Comparison of ENCODE assay signal across 8 cellular contexts in the genomic region with DNA sequence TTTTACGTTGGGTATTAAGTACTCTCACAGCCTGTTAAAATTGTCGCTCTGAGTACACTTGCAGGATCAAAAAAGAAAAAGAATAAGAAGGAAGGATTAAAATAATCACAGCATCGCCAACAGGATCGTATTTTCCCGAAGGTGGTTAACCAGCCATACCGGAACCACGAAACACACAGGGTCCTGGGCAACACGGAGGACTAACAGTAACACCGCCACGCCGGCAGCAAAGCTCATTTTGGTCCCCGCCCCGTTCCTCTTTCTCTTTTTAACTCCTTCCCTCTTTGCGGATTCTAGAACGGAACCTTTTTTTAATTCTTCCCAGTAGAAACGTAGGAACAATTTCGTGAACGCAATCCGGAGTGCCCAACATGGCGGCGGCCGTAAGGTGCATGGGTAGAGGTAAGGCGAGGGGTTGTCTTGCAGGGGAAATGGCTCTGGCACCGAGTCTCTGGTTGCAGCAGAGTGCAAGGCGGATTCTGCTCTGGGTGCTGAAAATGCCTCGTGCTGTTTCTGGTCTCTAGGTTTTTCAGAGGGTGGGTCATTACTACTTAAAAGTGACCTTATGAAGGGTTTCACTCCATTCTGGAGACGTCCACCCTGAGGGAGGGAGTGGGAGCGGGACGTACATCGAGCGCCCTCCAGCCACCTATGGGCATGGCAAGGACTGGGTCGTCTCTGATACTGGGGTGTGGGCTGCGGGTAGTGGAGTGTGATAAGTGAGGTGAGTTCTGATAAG. TPM values are rescaled to one million over a fixed set of nuclear protein-coding genes. Genes with fewer than 3 reads are reported as not detected.
DNase-seq lines count a peak whose midpoint lies in the region; ATAC-seq, FAIRE-seq and TF ChIP-seq lines count a peak whose summit lies in the region.

A gene (plus strand): TSS at position 353 of the 739 bp plus-strand sequence. CDS start 19 bp downstream, at position 372.

- no peaks in the 10 kb centered on the region for H3K9me3 ChIP-seq in adrenal gland (replicated peaks in 1 of 3)
- no peaks in the 10 kb centered on the region for H3K9me3 ChIP-seq in heart left ventricle
- H3K9me3 ChIP-seq in upper lobe of left lung: no peaks in the 10 kb centered on the region

- intact Hi-C loops in adrenal gland (cut with DNase I): loop anchor here in 1 of 2 donors (10.0 kb wide), 1 partner anchor 48 kb away; a partner anchor contains a TSS
- intact Hi-C loops in heart left ventricle (cut with DNase I): loop anchor here (1.0 to 10.0 kb wide), 6 partner anchors 40 to 128 kb away; a partner anchor contains a TSS
- intact Hi-C loops in posterior cingulate gyrus (cut with DNase I): loop anchor here (2.0 kb wide), 1 partner anchor 42 kb away; no protein-coding TSS in a partner anchor

- peak; percentile 38 for DNase-seq in GM12892 (ENCODE audit: insufficient read length)
- peak; percentile 97 for DNase-seq in NCI-H146 (lab: John Stamatoyannopoulos, UW)
- DNase-seq in T-helper 1 cell: peak; percentile 77 to 95 (median 84)
- DNase-seq in adrenal gland: peak; percentile 88 to 98 (median 94)
- peak; percentile 88 to 92 (median 91) for DNase-seq in heart left ventricle
- DNase-seq in posterior cingulate gyrus: peak; percentile 78 to 97 (median 86)
- DNase-seq in upper lobe of left lung: peak; percentile 46 to 94

- ATAC-seq in HG02852 (IDR thresholded peaks at IDR 0.05; ENCODE audit: unreplicated experiment) (peak; percentile 84), heart left ventricle (peak; percentile 96 to 97 (median 97)), upper lobe of left lung (ENCODE audit: low FRiP score in 2 of 2) (peak; percentile 99)

- H3K27me3 ChIP-seq in adrenal gland (no peaks in the 10 kb centered on the region), heart left ventricle (no peaks in the 10 kb centered on the region), upper lobe of left lung (no peaks in the 10 kb centered on the region)

- H3K36me3 ChIP-seq in adrenal gland (replicated peaks in 1 of 2) (no peaks in the 10 kb centered on the region), heart left ventricle (peaks cover 0 to 22% (median 0%) of the 10 kb centered on the region in 9 donors), upper lobe of left lung (peaks cover 0 to 7% (median 0%) of the 10 kb centered on the region in 4 donors)

- peak in 1 of 4 donors; percentile 21 for TF ChIP-seq EP300 in upper lobe of left lung (IDR thresholded peaks at IDR 0.05)

- TF ChIP-seq CTCF in adrenal gland (IDR thresholded peaks at IDR 0.05) (peak in 1 of 6 experiments; percentile 27), heart left ventricle (IDR thresholded peaks at IDR 0.05) (peak in 3 of 12 donors; percentile 4 to 15 (median 14)), upper lobe of left lung (IDR thresholded peaks at IDR 0.05) (peak in 1 of 6 experiments; percentile 6)

- WGBS in adrenal gland, 4 donors: 0 to 1% (median 0%) methylated on average over 30 to 33 of the region's 33 CpGs
- 0 to 1% (median 0%) methylated on average over 32 to 33 of the region's 33 CpGs for WGBS in heart left ventricle, 4 donors
- WGBS in upper lobe of left lung, 2 donors: 1% methylated on average over 31 to 33 of the region's 33 CpGs

- peak within 1 kb of the TSS; percentile 34 to 93 (median 66) for H3K4me3 ChIP-seq in adrenal gland
- H3K4me3 ChIP-seq in heart left ventricle: peak within 1 kb of the TSS; percentile 30 to 90 (median 73)
- H3K4me3 ChIP-seq in upper lobe of left lung: peak within 1 kb of the TSS; percentile 66 to 76 (median 67)

- TF ChIP-seq POLR2A in GM12892 (IDR thresholded peaks at IDR 0.05; ENCODE audit: low read depth, low read length) (peak; percentile 94), adrenal gland (IDR thresholded peaks at IDR 0.05) (peak; percentile 72 to 92), heart left ventricle (IDR thresholded peaks at IDR 0.05) (peak in 1 of 2 donors; percentile 42), upper lobe of left lung (IDR thresholded peaks at IDR 0.05) (peak in 3 of 4 donors; percentile 51 to 77 (median 55))

- FAIRE-seq in GM12892 (lab: Jason Lieb, UNC): peak; percentile 84

- H3K4me1 ChIP-seq in adrenal gland (replicated peaks in 1 of 2) (peaks cover 0 to 17% of the 10 kb centered on the region in 2 donors), heart left ventricle (peaks cover 0 to 19% (median 11%) of the 10 kb centered on the region in 12 donors), upper lobe of left lung (peaks cover 3 to 18% (median 14%) of the 10 kb centered on the region in 4 donors)

- H3K27ac ChIP-seq in adrenal gland (peak within 1 kb of the TSS; percentile 89 to 99 (median 97)), heart left ventricle (peak within 1 kb of the TSS; percentile 90 to 99 (median 96)), upper lobe of left lung (peak within 1 kb of the TSS; percentile 93 to 99 (median 95))

RNA-seq across cellular contexts. Expression of the gene that starts here (rescaled TPM):
- 29.5 TPM for polyA plus RNA-seq in GM12892 (2012; ENCODE audit: missing spikeins)
- total RNA-seq in adrenal gland (10 to 100 TPM; 14.3 to 35.1 (median 24.6) TPM), heart left ventricle (10 to 100 TPM; 26.9 to 47.6 (median 40.2) TPM), upper lobe of left lung (10 to 100 TPM in 4 of 6 donors, 1 to 10 TPM in 2; 4.1 to 26.5 (median 16.8) TPM)
- polyA plus RNA-seq in adrenal gland (10 to 100 TPM; 36.7 to 49.4 (median 42.4) TPM), heart left ventricle (10 to 100 TPM; 34.1 to 69.4 TPM)

Comparison
In these comparisons a context has a peak if more than half of its experiments do, and no peak if none do; other contexts are left out.
1. Peak in every context shown above with its lines: DNase-seq, ATAC-seq, H3K4me3 ChIP-seq and H3K27ac ChIP-seq.
2. DNase-seq: peak in every context shown above with its lines; median percentile 97 in NCI-H146; 94 in adrenal gland; 91 in heart left ventricle; 86 in posterior cingulate gyrus; 84 in T-helper 1 cell; 70 in upper lobe of left lung; 38 in GM12892.